Comparison of ENCODE assay signal across 18 cellular contexts in genomic region chr5:132872788-132873118, GRCh38. TPM values are rescaled to one million over a fixed set of nuclear protein-coding genes. Genes with fewer than 3 reads are reported as not detected.
A peak's percentile ranks its signal among the peaks of the same experiment; 100 is the strongest.
DNase-seq lines count a peak whose midpoint lies in the region; ATAC-seq and TF ChIP-seq lines count a peak whose summit lies in the region.
"Had no signal": no experiment of that assay in that cellular context is flagged by ENCODE, and none has a peak within 500 bp of the region (broad histone marks: within the 10 kb centered on the region; RNA-seq: fewer than 3 reads in every experiment).

No MANE protein-coding gene starts in this region.

- TF ChIP-seq RAD21 in liver (IDR thresholded peaks at IDR 0.05) = no peak

- peaks cover 25% of the 10 kb centered on the region for H3K36me3 Mint-ChIP-seq in activated naive CD4-positive, alpha-beta T cell treated with anti-CD3 and anti-CD28 coated beads, Interleukin-2, amount 10 ng/mL, durations not matched to agents 7 days and 5 days
- H3K36me3 Mint-ChIP-seq in T-helper 17 cell (ENCODE audit: low read depth) (no peaks in the 10 kb centered on the region), immature natural killer cell (peaks cover 0 to 4% (median 0%) of the 10 kb centered on the region in 3 donors)
- peaks cover 66% of the 10 kb centered on the region for H3K36me3 Mint-ChIP-seq in stimulated activated effector memory CD8-positive, alpha-beta T cell treated with anti-CD3 and anti-CD28 coated beads, Interleukin-12 subunit alpha, Interleukin-12 subunit beta, amount 100 ng/mL, for 72 hours

- TF ChIP-seq CTCF in liver (IDR thresholded peaks at IDR 0.05; ENCODE audit: low read depth, low read length, missing input control) = no peak

- WGBS in liver = 85% methylated on average over 1 of the region's 1 CpG

- peaks cover 15 to 52% (median 34%) of the 10 kb centered on the region in 4 donors for H3K4me1 ChIP-seq in liver (ENCODE audit: control insufficient read depth in 4 of 4, insufficient read depth in 4 of 4, low read length in 3 of 4)

- peaks cover 4 to 23% (median 13%) of the 10 kb centered on the region in 4 donors for H3K36me3 ChIP-seq in liver (ENCODE audit: control insufficient read depth in 4 of 4, insufficient read depth in 3 of 4, low read depth in 1 of 4, low read length in 3 of 4)

- no peak for DNase-seq in activated naive CD4-positive, alpha-beta T cell treated with anti-CD3 and anti-CD28 coated beads, Interleukin-2, amount 10 ng/mL, durations not matched to agents 7 days and 5 days
- no peak for DNase-seq in activated naive CD4-positive, alpha-beta T cell (lab: John Stamatoyannopoulos, UW)
- DNase-seq in T-helper 17 cell (no peak), immature natural killer cell (no peak), germinal center (ENCODE audit: low spot score) (no peak), NOMO-1 treated with dmso at 0.1 percent for 144 hours (lab: John Stamatoyannopoulos, UW; ENCODE audit: unreplicated experiment) (no peak)
- no peak for DNase-seq in stimulated activated effector memory CD8-positive, alpha-beta T cell treated with anti-CD3 and anti-CD28 coated beads, Interleukin-12 subunit alpha, Interleukin-12 subunit beta, amount 100 ng/mL, for 72 hours (ENCODE audit: low spot score in 2 of 2)
- DNase-seq: activated T-cell treated with anti-CD3 and anti-CD28 coated beads, Interleukin-2, amount 50 U/mL, for 1 hour; adrenal gland; C1 segment of cervical spinal cord; DND-41; mesenchymal stem cell; NCI-H2081; NCI-H524 treated with DMSO at 0.1 percent for 48 hours; stimulated activated CD4-positive, alpha-beta T cell treated with anti-CD3 and anti-CD28 coated beads, Interleukin-4, amount 100 ng/mL, for 4 hours had no signal

- H3K27ac Mint-ChIP-seq in activated naive CD4-positive, alpha-beta T cell treated with anti-CD3 and anti-CD28 coated beads, Interleukin-2, amount 10 ng/mL, durations not matched to agents 7 days and 5 days = peak overlapping the region; percentile 34
- H3K27ac Mint-ChIP-seq in T-helper 17 cell (peak overlapping the region; percentile 61), immature natural killer cell (peak overlapping the region in 1 of 6 donors; percentile 84)
- H3K27ac Mint-ChIP-seq in stimulated activated effector memory CD8-positive, alpha-beta T cell treated with anti-CD3 and anti-CD28 coated beads, Interleukin-12 subunit alpha, Interleukin-12 subunit beta, amount 100 ng/mL, for 72 hours = peak overlapping the region; percentile 55

- peaks cover 3% of the 10 kb centered on the region for H3K4me1 Mint-ChIP-seq in activated naive CD4-positive, alpha-beta T cell treated with anti-CD3 and anti-CD28 coated beads, Interleukin-2, amount 10 ng/mL, durations not matched to agents 7 days and 5 days
- H3K4me1 Mint-ChIP-seq in T-helper 17 cell (peaks cover 4% of the 10 kb centered on the region), immature natural killer cell (peaks cover 0 to 11% of the 10 kb centered on the region in 2 donors)
- peaks cover 8% of the 10 kb centered on the region for H3K4me1 Mint-ChIP-seq in stimulated activated effector memory CD8-positive, alpha-beta T cell treated with anti-CD3 and anti-CD28 coated beads, Interleukin-12 subunit alpha, Interleukin-12 subunit beta, amount 100 ng/mL, for 72 hours

- CTCF ChIA-PET in activated naive CD4-positive, alpha-beta T cell treated with anti-CD3 and anti-CD28 coated beads, Interleukin-2, amount 10 ng/mL, durations not matched to agents 7 days and 5 days (lab: Charles Lee) = interaction anchor here (1.2 kb wide), 1 partner anchor 10 kb away, joined by 4 read pairs; no protein-coding TSS in a partner anchor

- no peaks in the 10 kb centered on the region for H3K9me3 ChIP-seq in T-helper 17 cell (ENCODE audit: control insufficient read depth, low read length, poor library complexity, severe bottlenecking)
- H3K9me3 ChIP-seq in liver (ENCODE audit: control insufficient read depth in 4 of 4, low read length in 3 of 4) = no peaks in the 10 kb centered on the region
- H3K9me3 ChIP-seq: A549, adrenal gland, tibial nerve had no signal

- H3K27me3 ChIP-seq in liver (ENCODE audit: control insufficient read depth in 4 of 4, insufficient read depth in 4 of 4, low read length in 3 of 4) = no peaks in the 10 kb centered on the region
- H3K27me3 ChIP-seq: adrenal gland, tibial nerve had no signal

- peak overlapping the region; percentile 10 to 83 for H3K9ac ChIP-seq in liver (ENCODE audit: low read depth in 1 of 2, low read length in 2 of 2)

- no peak overlapping the region for H3K4me3 ChIP-seq in liver (ENCODE audit: low read depth in 1 of 3, low read length in 3 of 3)
- H3K4me3 ChIP-seq: A549, adrenal gland, tibial nerve had no signal

- no peaks in the 10 kb centered on the region for H3K9me3 Mint-ChIP-seq in activated naive CD4-positive, alpha-beta T cell treated with anti-CD3 and anti-CD28 coated beads, Interleukin-2, amount 10 ng/mL, durations not matched to agents 7 days and 5 days
- H3K9me3 Mint-ChIP-seq in stimulated activated effector memory CD8-positive, alpha-beta T cell treated with anti-CD3 and anti-CD28 coated beads, Interleukin-12 subunit alpha, Interleukin-12 subunit beta, amount 100 ng/mL, for 72 hours = no peaks in the 10 kb centered on the region
- no peaks in the 10 kb centered on the region for H3K9me3 Mint-ChIP-seq in immature natural killer cell

- no peak for ATAC-seq in T-helper 17 cell
- no peak for ATAC-seq in stimulated activated effector memory CD8-positive, alpha-beta T cell treated with anti-CD3 and anti-CD28 coated beads, Interleukin-12 subunit alpha, Interleukin-12 subunit beta, amount 100 ng/mL, for 72 hours

- peak overlapping the region; percentile 87 to 97 for H3K27ac ChIP-seq in liver (ENCODE audit: low read depth in 1 of 2, low read length in 2 of 2)
- H3K27ac ChIP-seq: A549, adrenal gland, tibial nerve had no signal

- no peaks in the 10 kb centered on the region for H3K27me3 Mint-ChIP-seq in activated naive CD4-positive, alpha-beta T cell treated with anti-CD3 and anti-CD28 coated beads, Interleukin-2, amount 10 ng/mL, durations not matched to agents 7 days and 5 days
- no peaks in the 10 kb centered on the region for H3K27me3 Mint-ChIP-seq in T-helper 17 cell
- peaks cover 1 to 4% (median 3%) of the 10 kb centered on the region in 3 donors for H3K27me3 Mint-ChIP-seq in immature natural killer cell (ENCODE audit: low read depth in 3 of 3)

- H3K4me3 Mint-ChIP-seq in activated naive CD4-positive, alpha-beta T cell treated with anti-CD3 and anti-CD28 coated beads, Interleukin-2, amount 10 ng/mL, durations not matched to agents 7 days and 5 days = no peak overlapping the region
- H3K4me3 Mint-ChIP-seq in T-helper 17 cell = no peak overlapping the region
- no peak overlapping the region for H3K4me3 Mint-ChIP-seq in stimulated activated effector memory CD8-positive, alpha-beta T cell treated with anti-CD3 and anti-CD28 coated beads, Interleukin-12 subunit alpha, Interleukin-12 subunit beta, amount 100 ng/mL, for 72 hours
- no peak overlapping the region for H3K4me3 Mint-ChIP-seq in immature natural killer cell

TF ChIP-seq in liver, 16 proteins besides CTCF, POLR2A, EP300 and RAD21 (continues in another document):
- TF ChIP-seq ATF3 (IDR thresholded peaks at IDR 0.05) (no peak), EGR1 (IDR thresholded peaks at IDR 0.05; ENCODE audit: low read depth in 2 of 2) (no peak)
- TF ChIP-seq, protein P1, sequence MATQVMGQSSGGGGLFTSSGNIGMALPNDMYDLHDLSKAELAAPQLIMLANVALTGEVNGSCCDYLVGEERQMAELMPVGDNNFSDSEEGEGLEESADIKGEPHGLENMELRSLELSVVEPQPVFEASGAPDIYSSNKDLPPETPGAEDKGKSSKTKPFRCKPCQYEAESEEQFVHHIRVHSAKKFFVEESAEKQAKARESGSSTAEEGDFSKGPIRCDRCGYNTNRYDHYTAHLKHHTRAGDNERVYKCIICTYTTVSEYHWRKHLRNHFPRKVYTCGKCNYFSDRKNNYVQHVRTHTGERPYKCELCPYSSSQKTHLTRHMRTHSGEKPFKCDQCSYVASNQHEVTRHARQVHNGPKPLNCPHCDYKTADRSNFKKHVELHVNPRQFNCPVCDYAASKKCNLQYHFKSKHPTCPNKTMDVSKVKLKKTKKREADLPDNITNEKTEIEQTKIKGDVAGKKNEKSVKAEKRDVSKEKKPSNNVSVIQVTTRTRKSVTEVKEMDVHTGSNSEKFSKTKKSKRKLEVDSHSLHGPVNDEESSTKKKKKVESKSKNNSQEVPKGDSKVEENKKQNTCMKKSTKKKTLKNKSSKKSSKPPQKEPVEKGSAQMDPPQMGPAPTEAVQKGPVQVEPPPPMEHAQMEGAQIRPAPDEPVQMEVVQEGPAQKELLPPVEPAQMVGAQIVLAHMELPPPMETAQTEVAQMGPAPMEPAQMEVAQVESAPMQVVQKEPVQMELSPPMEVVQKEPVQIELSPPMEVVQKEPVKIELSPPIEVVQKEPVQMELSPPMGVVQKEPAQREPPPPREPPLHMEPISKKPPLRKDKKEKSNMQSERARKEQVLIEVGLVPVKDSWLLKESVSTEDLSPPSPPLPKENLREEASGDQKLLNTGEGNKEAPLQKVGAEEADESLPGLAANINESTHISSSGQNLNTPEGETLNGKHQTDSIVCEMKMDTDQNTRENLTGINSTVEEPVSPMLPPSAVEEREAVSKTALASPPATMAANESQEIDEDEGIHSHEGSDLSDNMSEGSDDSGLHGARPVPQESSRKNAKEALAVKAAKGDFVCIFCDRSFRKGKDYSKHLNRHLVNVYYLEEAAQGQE (IDR thresholded peaks at IDR 0.05) = no peak

RNA-seq across cellular contexts. Expression of gene LEAP2, which starts 0.7 kb away (rescaled TPM):
- total RNA-seq in T-helper 17 cell (1 to 10 TPM in 1 of 2 donors, under 1 TPM in 1; 0.47 to 1.0 TPM), liver (10 to 100 TPM; 12.0 to 56.7 TPM)
- polyA plus RNA-seq in liver (100 to 1,000 TPM in 1 of 2 donors, 10 to 100 TPM in 1; 68.1 to 736 TPM), immature natural killer cell (1 to 10 TPM in 1 of 3 donors, under 1 TPM in 2; 0.50 to 2.0 (median 0.54) TPM)

RNA-seq across cellular contexts. Expression of gene UQCRQ, which starts 6.3 kb away (rescaled TPM):
- total RNA-seq in T-helper 17 cell (100 to 1,000 TPM; 107 to 112 TPM), liver (100 to 1,000 TPM in 1 of 2 donors, 10 to 100 TPM in 1; 62.5 to 103 TPM)
- polyA plus RNA-seq in liver (1,000 to 10,000 TPM in 1 of 2 donors, 100 to 1,000 TPM in 1; 548 to 2,326 TPM), immature natural killer cell (100 to 1,000 TPM; 554 to 923 (median 597) TPM)

RNA-seq across cellular contexts. Expression of gene GDF9, which starts 6.5 kb away (rescaled TPM):
- total RNA-seq in T-helper 17 cell = under 1 TPM; 0.70 to 0.94 TPM
- total RNA-seq in liver = under 1 TPM in 1 of 2 donors, not detected in 1; 0.08 TPM
- polyA plus RNA-seq in liver = under 1 TPM; 0.08 to 0.10 TPM
- polyA plus RNA-seq in immature natural killer cell = under 1 TPM in 1 of 3 donors, not detected in 2; 0.12 TPM

RNA-seq across cellular contexts. Expression of gene SHROOM1, which starts 42.3 kb away (rescaled TPM):
- total RNA-seq in T-helper 17 cell = under 1 TPM in 1 of 2 donors, not detected in 1; 0.20 TPM
- 10 to 100 TPM in 1 of 2 donors, 1 to 10 TPM in 1; 6.1 to 23.0 TPM for total RNA-seq in liver
- 10 to 100 TPM; 13.7 to 28.5 TPM for polyA plus RNA-seq in liver
- 1 to 10 TPM in 1 of 3 donors, not detected in 2; 1.4 TPM for polyA plus RNA-seq in immature natural killer cell

RNA-seq across cellular contexts. Expression of gene SOWAHA, which starts 59.7 kb away (rescaled TPM):
- total RNA-seq in T-helper 17 cell (not detected), liver (1 to 10 TPM; 1.6 to 1.9 TPM)
- polyA plus RNA-seq in liver (1 to 10 TPM; 1.3 to 2.2 TPM), immature natural killer cell (not detected)

Comparison
In these comparisons a context has a peak if more than half of its experiments do, and no peak if none do; other contexts are left out.
1. RNA of gene LEAP2, which starts 0.7 kb away (total RNA-seq): 12.0 to 56.7 TPM in liver; 0.47 to 1.0 TPM in T-helper 17 cell; every median in the first group is over 4 times any median in the second.